9 cellular contexts compared by ENCODE assay signal in genomic region chr20:58388028-58388601, GRCh38. TPM values are rescaled to one million over a fixed set of nuclear protein-coding genes. Genes with fewer than 3 reads are reported as not detected.
DNase-seq lines count a peak whose midpoint lies in the region; TF ChIP-seq lines count a peak whose summit lies in the region.
"Had no signal": no experiment of that assay in that cellular context is flagged by ENCODE, and none has a peak within 500 bp of the region (broad histone marks: within the 10 kb centered on the region; RNA-seq: fewer than 3 reads in every experiment).

No MANE protein-coding gene starts in this region.

- H3K27me3 ChIP-seq in mesenchymal stem cell (ENCODE audit: control insufficient read depth in 1 of 2, insufficient read depth in 1 of 2, low read length in 2 of 2) = no peaks in the 10 kb centered on the region
- H3K27me3 ChIP-seq in tibial artery = peaks cover 0 to 5% of the 10 kb centered on the region in 2 donors

- no peak overlapping the region for H4K8ac ChIP-seq in mesenchymal stem cell (ENCODE audit: low read length)

- H2BK5ac ChIP-seq in mesenchymal stem cell (ENCODE audit: low read depth, low read length, poor library complexity, severe bottlenecking) = no peak overlapping the region

- peak overlapping the region; percentile 90 for H3K9ac ChIP-seq in mesenchymal stem cell (ENCODE audit: low read length)

- H3K27ac Mint-ChIP-seq in activated naive CD4-positive, alpha-beta T cell treated with anti-CD3 and anti-CD28 coated beads, Interleukin-2, amount 50 U/mL, for 24 hours = peak overlapping the region; percentile 8
- no peak overlapping the region for H3K27ac Mint-ChIP-seq in activated T-helper 2 cell treated with anti-CD3 and anti-CD28 coated beads, Interferon-gamma antibody, Interleukin-2, Interleukin-4, amounts not matched to agents 10 μg/mL and 5 μg/mL and 100 μg/mL, durations not matched to agents 14 hours and 24 hours and 36 hours
- H3K27ac Mint-ChIP-seq: stimulated activated naive CD8-positive, alpha-beta T cell treated with anti-CD3 and anti-CD28 coated beads, Interleukin-15, amount 100 ng/mL, for 72 hours had no signal

- H2BK12ac ChIP-seq in mesenchymal stem cell (ENCODE audit: low read length in 2 of 2) = no peak overlapping the region

- no peak overlapping the region for H3K4ac ChIP-seq in mesenchymal stem cell (ENCODE audit: low read depth in 1 of 2, low read length in 2 of 2)

- no peak overlapping the region for H3K4me2 ChIP-seq in mesenchymal stem cell (ENCODE audit: low read length, poor library complexity, severe bottlenecking)

- H3K4me1 ChIP-seq in mesenchymal stem cell (ENCODE audit: control insufficient read depth, insufficient read depth, low read depth, low read length) (peaks cover 6% of the 10 kb centered on the region), tibial artery (peaks cover 0 to 33% (median 22%) of the 10 kb centered on the region in 4 donors)

- H2AK5ac ChIP-seq in mesenchymal stem cell (ENCODE audit: low read length, severe bottlenecking) = no peak overlapping the region

- peaks cover 16% of the 10 kb centered on the region for H3K36me3 Mint-ChIP-seq in activated naive CD4-positive, alpha-beta T cell treated with anti-CD3 and anti-CD28 coated beads, Interleukin-2, amount 50 U/mL, for 24 hours
- H3K36me3 Mint-ChIP-seq in activated T-helper 2 cell treated with anti-CD3 and anti-CD28 coated beads, Interferon-gamma antibody, Interleukin-2, Interleukin-4, amounts not matched to agents 10 μg/mL and 5 μg/mL and 100 μg/mL, durations not matched to agents 14 hours and 24 hours and 36 hours (ENCODE audit: low read depth) = peaks cover 32% of the 10 kb centered on the region

- H2BK120ac ChIP-seq in mesenchymal stem cell (ENCODE audit: low read depth, low read length) = no peak overlapping the region

- TF ChIP-seq CTCF in tibial artery (IDR thresholded peaks at IDR 0.05) = no peak

- no peaks in the 10 kb centered on the region for H3K27me3 Mint-ChIP-seq in activated naive CD4-positive, alpha-beta T cell treated with anti-CD3 and anti-CD28 coated beads, Interleukin-2, amount 50 U/mL, for 24 hours
- H3K27me3 Mint-ChIP-seq in activated T-helper 2 cell treated with anti-CD3 and anti-CD28 coated beads, Interferon-gamma antibody, Interleukin-2, Interleukin-4, amounts not matched to agents 10 μg/mL and 5 μg/mL and 100 μg/mL, durations not matched to agents 14 hours and 24 hours and 36 hours (ENCODE audit: low read depth) = peaks cover 5% of the 10 kb centered on the region

- WGBS in mesenchymal stem cell = no CpG with 5 or more reads among the region's 4 CpGs

- no peak overlapping the region for H3K14ac ChIP-seq in mesenchymal stem cell (ENCODE audit: low read length in 2 of 2)

- H3K23ac ChIP-seq in mesenchymal stem cell (ENCODE audit: low read length in 2 of 2) = no peak overlapping the region

- no peak overlapping the region for H2AFZ ChIP-seq in mesenchymal stem cell (ENCODE audit: low read depth, low read length)

- H3K36me3 ChIP-seq in mesenchymal stem cell (ENCODE audit: control insufficient read depth in 1 of 2, insufficient read depth in 2 of 2, low read depth in 1 of 2, low read length in 2 of 2) = peaks cover 4 to 23% of the 10 kb centered on the region in 2 experiments
- no peaks in the 10 kb centered on the region for H3K36me3 ChIP-seq in tibial artery

- H3K27ac ChIP-seq in mesenchymal stem cell (ENCODE audit: low read length, poor library complexity, severe bottlenecking) (no peak overlapping the region), tibial artery (peak overlapping the region; percentile 92 to 93)

- no peak overlapping the region for H3K18ac ChIP-seq in mesenchymal stem cell (ENCODE audit: low read depth in 1 of 2, low read length in 2 of 2)

- H3K4me3 Mint-ChIP-seq in activated naive CD4-positive, alpha-beta T cell treated with anti-CD3 and anti-CD28 coated beads, Interleukin-2, amount 50 U/mL, for 24 hours = peak overlapping the region; percentile 23
- peak overlapping the region; percentile 2 for H3K4me3 Mint-ChIP-seq in activated T-helper 2 cell treated with anti-CD3 and anti-CD28 coated beads, Interferon-gamma antibody, Interleukin-2, Interleukin-4, amounts not matched to agents 10 μg/mL and 5 μg/mL and 100 μg/mL, durations not matched to agents 14 hours and 24 hours and 36 hours (ENCODE audit: low read depth)

- no peak for DNase-seq in activated naive CD4-positive, alpha-beta T cell treated with Interleukin-2 at 50 U/mL for 16 hours
- DNase-seq in activated T-helper 2 cell treated with anti-CD3 and anti-CD28 coated beads, Interferon-gamma antibody, Interleukin-2, Interleukin-4, amounts not matched to agents 10 μg/mL and 5 μg/mL and 100 μg/mL, durations not matched to agents 14 hours and 24 hours and 36 hours (ENCODE audit: low spot score) = no peak
- DNase-seq in mesenchymal stem cell = no peak
- DNase-seq in tibial artery = no peak
- DNase-seq in NCI-H510A (lab: John Stamatoyannopoulos, UW) = no peak
- DNase-seq in SKM-1 treated with dmso at 0.1 percent for 144 hours (lab: John Stamatoyannopoulos, UW; ENCODE audit: unreplicated experiment) = no peak
- no peak for DNase-seq in NCI-H2227 (lab: John Stamatoyannopoulos, UW; ENCODE audit: unreplicated experiment)

- H3K79me1 ChIP-seq in mesenchymal stem cell (replicated peaks; ENCODE audit: low read length, poor library complexity, severe bottlenecking) = no peaks in the 10 kb centered on the region

- intact Hi-C loops in activated T-helper 2 cell treated with anti-CD3 and anti-CD28 coated beads, Interferon-gamma antibody, Interleukin-2, Interleukin-4, amounts not matched to agents 10 μg/mL and 5 μg/mL and 100 μg/mL, durations not matched to agents 14 hours and 24 hours and 36 hours (cut with micrococcal nuclease) = loop anchor here (2.0 to 5.0 kb wide), 2 partner anchors 21 to 991 kb away; no protein-coding TSS in a partner anchor
- intact Hi-C loops in tibial artery (cut with DNase I; ENCODE audit: low total_unique reads) = no loop called here

- peaks cover 38% of the 10 kb centered on the region for H3K4me1 Mint-ChIP-seq in activated naive CD4-positive, alpha-beta T cell treated with anti-CD3 and anti-CD28 coated beads, Interleukin-2, amount 50 U/mL, for 24 hours
- H3K4me1 Mint-ChIP-seq in activated T-helper 2 cell treated with anti-CD3 and anti-CD28 coated beads, Interferon-gamma antibody, Interleukin-2, Interleukin-4, amounts not matched to agents 10 μg/mL and 5 μg/mL and 100 μg/mL, durations not matched to agents 14 hours and 24 hours and 36 hours (ENCODE audit: low read depth) = peaks cover 31% of the 10 kb centered on the region

- peak overlapping the region in 1 of 2 experiments; percentile 78 for H3K4me3 ChIP-seq in mesenchymal stem cell (ENCODE audit: insufficient read depth in 1 of 2, low read depth in 1 of 2, low read length in 2 of 2)
- H3K4me3 ChIP-seq in tibial artery = peak overlapping the region; percentile 86 to 88

- H3K9me3 ChIP-seq in mesenchymal stem cell (ENCODE audit: control insufficient read depth, low read length) (peaks cover 3% of the 10 kb centered on the region), tibial artery (no peaks in the 10 kb centered on the region)

- H3K9me3 Mint-ChIP-seq in activated naive CD4-positive, alpha-beta T cell treated with anti-CD3 and anti-CD28 coated beads, Interleukin-2, amount 50 U/mL, for 24 hours = no peaks in the 10 kb centered on the region
- no peaks in the 10 kb centered on the region for H3K9me3 Mint-ChIP-seq in activated T-helper 2 cell treated with anti-CD3 and anti-CD28 coated beads, Interferon-gamma antibody, Interleukin-2, Interleukin-4, amounts not matched to agents 10 μg/mL and 5 μg/mL and 100 μg/mL, durations not matched to agents 14 hours and 24 hours and 36 hours

- H4K91ac ChIP-seq in mesenchymal stem cell (ENCODE audit: low read length) = no peak overlapping the region

- no peak overlapping the region for H2BK15ac ChIP-seq in mesenchymal stem cell (ENCODE audit: low read depth, poor library complexity, severe bottlenecking)

RNA-seq across cellular contexts. Expression of gene VAPB, which starts 0.9 kb away (rescaled TPM):
- 35.6 and 36.2 TPM in 2 replicates for total RNA-seq in activated T-helper 2 cell treated with anti-CD3 and anti-CD28 coated beads, Interferon-gamma antibody, Interleukin-2, Interleukin-4, amounts not matched to agents 10 μg/mL and 5 μg/mL and 100 μg/mL, durations not matched to agents 14 hours and 24 hours and 36 hours
- 27.2 TPM for polyA plus RNA-seq in mesenchymal stem cell (2013, experiment 1 of 2)
- 28.8 TPM for polyA plus RNA-seq in mesenchymal stem cell (2013, experiment 2 of 2)
